Comparison of ENCODE assay signal across 8 cellular contexts in the genomic region with DNA sequence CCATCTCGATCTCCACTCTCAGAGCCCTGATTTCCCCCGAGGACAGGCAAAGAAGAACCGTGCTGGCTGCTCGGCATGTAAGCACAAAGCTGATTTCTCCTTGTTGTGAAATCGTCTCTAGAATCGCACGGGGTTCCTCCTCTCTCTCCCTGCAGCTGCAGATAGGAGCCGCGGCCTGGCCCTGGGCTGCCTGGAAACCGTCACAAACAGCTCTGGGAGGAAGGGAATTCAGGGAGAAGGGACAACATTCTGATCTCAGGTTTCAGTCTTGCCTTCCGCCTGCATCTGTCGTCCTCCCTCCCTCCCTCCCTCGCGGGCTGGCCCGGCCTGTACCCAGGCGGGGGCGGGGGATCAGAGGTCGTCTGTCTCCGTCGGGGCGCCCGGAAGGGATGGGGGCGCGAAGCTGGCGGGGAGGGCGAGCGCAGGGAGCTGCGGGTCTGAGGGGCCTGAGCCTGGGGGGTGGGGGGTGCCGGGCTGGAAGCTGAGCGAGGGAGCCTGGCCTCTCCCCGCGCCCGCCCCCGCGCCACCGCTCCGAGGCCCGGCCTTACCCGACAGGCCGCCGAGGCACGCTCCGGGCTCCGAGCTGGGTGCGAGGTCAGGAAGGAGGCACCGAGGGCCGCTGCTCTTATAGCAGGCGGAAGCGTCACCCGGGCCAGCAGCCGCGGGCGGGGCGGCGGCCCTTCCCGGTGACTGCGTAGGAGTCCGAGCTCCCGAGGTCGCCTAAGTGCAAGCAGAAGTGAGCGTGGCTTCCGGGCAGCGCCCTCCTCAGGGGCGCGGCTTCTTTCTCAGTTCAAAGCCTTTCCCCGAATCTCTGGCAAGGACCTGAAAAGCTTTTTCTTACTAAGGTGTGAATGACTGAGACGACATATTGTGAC. TPM values are rescaled to one million over a fixed set of nuclear protein-coding genes. Genes with fewer than 3 reads are reported as not detected.
DNase-seq lines count a peak whose midpoint lies in the region; ATAC-seq and TF ChIP-seq lines count a peak whose summit lies in the region.

Gene SERPINB1 (minus strand): TSS at position 600 of the 875 bp plus-strand sequence. CDS start 1,277 bp downstream, outside the sequence.

- peaks cover 17% of the 10 kb centered on the region for H3K4me1 ChIP-seq in smooth muscle cell (ENCODE audit: low read depth)

- peak within 1 kb of the TSS; percentile 59 for H2AFZ ChIP-seq in smooth muscle cell (ENCODE audit: low read depth)

- H3K27me3 Mint-ChIP-seq in central memory CD8-positive, alpha-beta T cell: no peaks in the 10 kb centered on the region

- peak within 1 kb of the TSS; percentile 93 for H3K27ac Mint-ChIP-seq in central memory CD8-positive, alpha-beta T cell (ENCODE audit: low read depth)

- peaks cover 25% of the 10 kb centered on the region for H3K36me3 Mint-ChIP-seq in central memory CD8-positive, alpha-beta T cell (ENCODE audit: insufficient read depth)

- DNase-seq in GM12864 (ENCODE audit: low read depth): no peak
- peak; percentile 98 for DNase-seq in NCI-H2171 treated with DMSO at 0.1 percent for 48 hours (lab: John Stamatoyannopoulos, UW)
- DNase-seq in activated CD4-positive, CD25-positive, alpha-beta regulatory T cell treated with anti-CD3 and anti-CD28 coated beads, Interleukin-2, amount 50 U/mL, for 16 hours (ENCODE audit: low read depth, low spot score): peak; percentile 44
- DNase-seq in central memory CD8-positive, alpha-beta T cell (ENCODE audit: low spot score in 2 of 2): peak; percentile 49 to 60
- peak; percentile 71 for DNase-seq in inferior parietal cortex (ENCODE audit: extremely low spot score)
- DNase-seq in smooth muscle cell (lab: John Stamatoyannopoulos, UW; ENCODE audit: unreplicated experiment): no peak

- no peaks in the 10 kb centered on the region for H3K27me3 ChIP-seq in smooth muscle cell (ENCODE audit: low read depth)

- H3K9me3 Mint-ChIP-seq in central memory CD8-positive, alpha-beta T cell: no peaks in the 10 kb centered on the region

- no peaks in the 10 kb centered on the region for H4K20me1 ChIP-seq in smooth muscle cell (ENCODE audit: low read depth)

- H3K79me2 ChIP-seq in smooth muscle cell (ENCODE audit: low read depth): peaks cover 3% of the 10 kb centered on the region

- ATAC-seq in HG02870 (IDR thresholded peaks at IDR 0.05; ENCODE audit: unreplicated experiment) (peak; percentile 58), HG03442 (IDR thresholded peaks at IDR 0.05; ENCODE audit: unreplicated experiment) (no peak)
- ATAC-seq in central memory CD8-positive, alpha-beta T cell (replicated peaks; ENCODE audit: extremely low read depth, poor library complexity, severe bottlenecking): peak; percentile 74

- H3K4me3 Mint-ChIP-seq in central memory CD8-positive, alpha-beta T cell: peak within 1 kb of the TSS; percentile 91

- peak within 1 kb of the TSS; percentile 82 for H3K9ac ChIP-seq in smooth muscle cell (ENCODE audit: low read depth)

- H3K4me2 ChIP-seq in smooth muscle cell: peak within 1 kb of the TSS; percentile 86

- WGBS in smooth muscle cell (ENCODE audit: low lambda C conversion rate): 2% methylated on average over 42 of the region's 67 CpGs

- H3K27ac ChIP-seq in smooth muscle cell (ENCODE audit: low read depth): peak within 1 kb of the TSS; percentile 87

- H3K9me3 ChIP-seq in smooth muscle cell (replicated peaks; ENCODE audit: low read depth): no peaks in the 10 kb centered on the region

- peak; percentile 7 for TF ChIP-seq CTCF in GM12864 (IDR thresholded peaks at IDR 0.05; ENCODE audit: low read depth, low read length, missing control alignments)
- no peak for TF ChIP-seq CTCF in smooth muscle cell (IDR thresholded peaks at IDR 0.05; ENCODE audit: borderline replicate concordance, insufficient read depth, poor library complexity, severe bottlenecking)

- H3F3A ChIP-seq in smooth muscle cell (ENCODE audit: low read depth): peaks cover 16% of the 10 kb centered on the region

- H3K4me3 ChIP-seq in GM12864 (ENCODE audit: low read depth, low read length) (no peak within 1 kb of the TSS), smooth muscle cell (peak within 1 kb of the TSS; percentile 48)

- peaks cover 39% of the 10 kb centered on the region for H3K4me1 Mint-ChIP-seq in central memory CD8-positive, alpha-beta T cell

- peaks cover 3% of the 10 kb centered on the region for H3K36me3 ChIP-seq in smooth muscle cell (ENCODE audit: low read depth)

RNA-seq across cellular contexts. Expression of gene SERPINB1, which starts in this region (rescaled TPM):
- total RNA-seq in smooth muscle cell: 10.5 and 14.8 TPM in 2 replicates
- polyA plus RNA-seq in smooth muscle cell: 17.7 and 21.9 TPM in 2 replicates

Comparison
In these comparisons a context has a peak if more than half of its experiments do, and no peak if none do; other contexts are left out.
1. DNase-seq: peak in NCI-H2171 treated with DMSO at 0.1 percent for 48 hours (single experiment), activated CD4-positive, CD25-positive, alpha-beta regulatory T cell treated with anti-CD3 and anti-CD28 coated beads, Interleukin-2, amount 50 U/mL, for 16 hours (single experiment), central memory CD8-positive, alpha-beta T cell (2 of 2) and inferior parietal cortex (single experiment); none in GM12864 (single experiment) and smooth muscle cell (single experiment).